In the genomic region with DNA sequence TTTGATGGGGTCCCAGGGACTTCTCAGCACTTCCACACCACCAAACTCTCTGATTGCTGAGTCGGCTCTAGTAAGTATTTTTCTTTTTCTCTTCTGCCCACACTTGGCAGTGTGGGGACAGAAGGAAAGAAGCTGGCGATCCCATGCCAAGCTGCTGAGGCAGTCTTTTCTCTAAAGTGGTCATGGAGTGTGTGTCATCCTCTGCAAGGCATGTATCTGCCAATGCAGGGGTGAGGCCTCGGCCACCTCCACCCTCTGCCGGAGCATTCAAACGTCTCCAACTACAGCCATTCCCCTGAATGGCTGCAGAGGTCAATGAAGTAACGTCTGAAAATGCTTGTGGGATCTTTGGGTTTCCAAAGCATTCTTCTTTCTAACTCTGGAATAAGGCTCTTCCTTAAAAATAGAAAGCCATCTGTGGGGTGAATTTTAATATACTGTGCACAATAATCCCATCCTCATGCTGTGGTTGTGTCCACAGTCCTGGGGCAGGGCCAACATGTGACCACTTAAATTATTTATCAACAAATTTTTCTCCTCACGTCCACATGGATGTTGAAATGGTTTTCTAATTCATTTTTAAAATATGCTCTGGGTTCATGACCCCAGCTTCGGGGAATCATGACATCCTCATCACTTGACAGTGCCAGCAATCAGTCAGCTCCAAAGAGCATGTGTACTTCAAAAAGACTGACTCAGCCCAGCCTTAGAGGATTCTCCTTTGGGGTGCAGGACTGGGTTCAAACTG, we compare ENCODE assay signal across 1 cellular context.
TF ChIP-seq lines count a peak whose summit lies in the region.

No MANE protein-coding gene starts in this region.

TF ChIP-seq in SK-N-SH, 30 proteins besides CTCF, POLR2A, EP300 and RAD21 (continued from another document):
- TF ChIP-seq, protein P1, sequence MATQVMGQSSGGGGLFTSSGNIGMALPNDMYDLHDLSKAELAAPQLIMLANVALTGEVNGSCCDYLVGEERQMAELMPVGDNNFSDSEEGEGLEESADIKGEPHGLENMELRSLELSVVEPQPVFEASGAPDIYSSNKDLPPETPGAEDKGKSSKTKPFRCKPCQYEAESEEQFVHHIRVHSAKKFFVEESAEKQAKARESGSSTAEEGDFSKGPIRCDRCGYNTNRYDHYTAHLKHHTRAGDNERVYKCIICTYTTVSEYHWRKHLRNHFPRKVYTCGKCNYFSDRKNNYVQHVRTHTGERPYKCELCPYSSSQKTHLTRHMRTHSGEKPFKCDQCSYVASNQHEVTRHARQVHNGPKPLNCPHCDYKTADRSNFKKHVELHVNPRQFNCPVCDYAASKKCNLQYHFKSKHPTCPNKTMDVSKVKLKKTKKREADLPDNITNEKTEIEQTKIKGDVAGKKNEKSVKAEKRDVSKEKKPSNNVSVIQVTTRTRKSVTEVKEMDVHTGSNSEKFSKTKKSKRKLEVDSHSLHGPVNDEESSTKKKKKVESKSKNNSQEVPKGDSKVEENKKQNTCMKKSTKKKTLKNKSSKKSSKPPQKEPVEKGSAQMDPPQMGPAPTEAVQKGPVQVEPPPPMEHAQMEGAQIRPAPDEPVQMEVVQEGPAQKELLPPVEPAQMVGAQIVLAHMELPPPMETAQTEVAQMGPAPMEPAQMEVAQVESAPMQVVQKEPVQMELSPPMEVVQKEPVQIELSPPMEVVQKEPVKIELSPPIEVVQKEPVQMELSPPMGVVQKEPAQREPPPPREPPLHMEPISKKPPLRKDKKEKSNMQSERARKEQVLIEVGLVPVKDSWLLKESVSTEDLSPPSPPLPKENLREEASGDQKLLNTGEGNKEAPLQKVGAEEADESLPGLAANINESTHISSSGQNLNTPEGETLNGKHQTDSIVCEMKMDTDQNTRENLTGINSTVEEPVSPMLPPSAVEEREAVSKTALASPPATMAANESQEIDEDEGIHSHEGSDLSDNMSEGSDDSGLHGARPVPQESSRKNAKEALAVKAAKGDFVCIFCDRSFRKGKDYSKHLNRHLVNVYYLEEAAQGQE (IDR thresholded peaks at IDR 0.05; ENCODE audit: low read depth, low read length): 0 out of 2 replicates have a peak, but pooled peaks have one; percentile 14
- TF ChIP-seq TCF12 (IDR thresholded peaks at IDR 0.05) (peak; percentile 64), SMC3 (IDR thresholded peaks at IDR 0.05; ENCODE audit: low read depth, low read length) (no peak), NFIC (IDR thresholded peaks at IDR 0.05; ENCODE audit: borderline replicate concordance) (peak; percentile 72), ZBTB33 (IDR thresholded peaks at IDR 0.05; ENCODE audit: borderline replicate concordance, low read depth) (no peak), SIN3A (IDR thresholded peaks at IDR 0.05; ENCODE audit: borderline replicate concordance, low read depth, low read length) (no peak), FOSL2 (IDR thresholded peaks at IDR 0.05; ENCODE audit: borderline replicate concordance, low read depth) (peak; percentile 50; the same call in 1 of the 2 replicates), GABPA (IDR thresholded peaks at IDR 0.05; ENCODE audit: low read depth) (no peak), RCOR1 (IDR thresholded peaks at IDR 0.05; ENCODE audit: low read length) (no peak), JUND (IDR thresholded peaks at IDR 0.05) (peak; percentile 5), CHD2 (IDR thresholded peaks at IDR 0.05; ENCODE audit: low read length, partially characterized antibody) (no peak), MEF2A (IDR thresholded peaks at IDR 0.05; ENCODE audit: borderline replicate concordance, low read depth) (no peak), TAF1 (IDR thresholded peaks at IDR 0.05; ENCODE audit: borderline replicate concordance, low read depth, low read length) (0 out of 2 replicates have a peak, but pooled peaks have one; percentile 1), NRF1 (IDR thresholded peaks at IDR 0.05; ENCODE audit: low read depth, low read length) (no peak), GATA2 (CRISPR knock-in tag; IDR thresholded peaks at IDR 0.05) (no peak)
- TF ChIP-seq, protein P2, sequence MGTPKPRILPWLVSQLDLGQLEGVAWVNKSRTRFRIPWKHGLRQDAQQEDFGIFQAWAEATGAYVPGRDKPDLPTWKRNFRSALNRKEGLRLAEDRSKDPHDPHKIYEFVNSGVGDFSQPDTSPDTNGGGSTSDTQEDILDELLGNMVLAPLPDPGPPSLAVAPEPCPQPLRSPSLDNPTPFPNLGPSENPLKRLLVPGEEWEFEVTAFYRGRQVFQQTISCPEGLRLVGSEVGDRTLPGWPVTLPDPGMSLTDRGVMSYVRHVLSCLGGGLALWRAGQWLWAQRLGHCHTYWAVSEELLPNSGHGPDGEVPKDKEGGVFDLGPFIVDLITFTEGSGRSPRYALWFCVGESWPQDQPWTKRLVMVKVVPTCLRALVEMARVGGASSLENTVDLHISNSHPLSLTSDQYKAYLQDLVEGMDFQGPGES (IDR thresholded peaks at IDR 0.05; ENCODE audit: low read depth, low read length): no peak
- TF ChIP-seq, protein P3, sequence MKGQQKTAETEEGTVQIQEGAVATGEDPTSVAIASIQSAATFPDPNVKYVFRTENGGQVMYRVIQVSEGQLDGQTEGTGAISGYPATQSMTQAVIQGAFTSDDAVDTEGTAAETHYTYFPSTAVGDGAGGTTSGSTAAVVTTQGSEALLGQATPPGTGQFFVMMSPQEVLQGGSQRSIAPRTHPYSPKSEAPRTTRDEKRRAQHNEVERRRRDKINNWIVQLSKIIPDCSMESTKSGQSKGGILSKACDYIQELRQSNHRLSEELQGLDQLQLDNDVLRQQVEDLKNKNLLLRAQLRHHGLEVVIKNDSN (IDR thresholded peaks at IDR 0.05; ENCODE audit: borderline replicate concordance, low read depth): 0 out of 2 replicates have a peak, but pooled peaks have one; percentile 5
